In the genomic region with DNA sequence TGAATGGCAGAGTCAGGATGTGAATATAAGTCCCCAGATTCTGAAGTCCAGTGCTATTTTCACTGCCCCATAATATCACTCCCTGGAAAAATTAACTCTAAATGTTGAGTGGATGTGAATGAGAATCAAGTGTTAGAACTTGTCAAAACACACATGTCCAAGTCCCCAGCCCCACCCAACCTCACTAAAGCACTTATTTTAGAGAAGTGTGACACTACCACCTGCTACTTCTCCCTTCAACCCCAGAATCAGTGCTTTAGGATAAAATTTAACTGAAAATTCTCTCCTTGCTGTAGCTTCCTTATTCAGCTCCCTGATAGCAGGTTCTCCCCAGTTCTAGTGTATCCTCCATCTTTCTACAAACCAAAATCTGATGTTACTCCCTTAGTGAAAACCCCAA, we compare ENCODE assay signal across 18 cellular contexts. TPM values are rescaled to one million over a fixed set of nuclear protein-coding genes. Genes with fewer than 3 reads are reported as not detected.
DNase-seq lines count a peak whose midpoint lies in the region; ATAC-seq and TF ChIP-seq lines count a peak whose summit lies in the region.
"Had no signal": no experiment of that assay in that cellular context is flagged by ENCODE, and none has a peak within 500 bp of the region (broad histone marks: within the 10 kb centered on the region; RNA-seq: fewer than 3 reads in every experiment).

No MANE protein-coding gene starts in this region.

- H3K9me3 Mint-ChIP-seq in activated naive CD4-positive, alpha-beta T cell treated with anti-CD3 and anti-CD28 coated beads, Interleukin-2, amount 50 U/mL, for 24 hours, result peaks cover 4% of the 10 kb centered on the region
- H3K9me3 Mint-ChIP-seq in activated naive CD4-positive, alpha-beta T cell treated with anti-CD3 and anti-CD28 coated beads for 36 hours, result peaks cover 13% of the 10 kb centered on the region
- H3K9me3 Mint-ChIP-seq in CD4-positive, alpha-beta T cell, result peaks cover 14% of the 10 kb centered on the region
- H3K9me3 Mint-ChIP-seq in central memory CD8-positive, alpha-beta T cell, result no peaks in the 10 kb centered on the region

- intact Hi-C loops in activated naive CD4-positive, alpha-beta T cell treated with anti-CD3 and anti-CD28 coated beads for 36 hours (cut with micrococcal nuclease), result no loop called here
- intact Hi-C loops in CD4-positive, alpha-beta T cell (cut with DNase I, micrococcal nuclease), result no loop called here

- H3K4me1 Mint-ChIP-seq in activated naive CD4-positive, alpha-beta T cell treated with anti-CD3 and anti-CD28 coated beads, Interleukin-2, amount 50 U/mL, for 24 hours, result peaks cover 80% of the 10 kb centered on the region
- peaks cover 57% of the 10 kb centered on the region for H3K4me1 Mint-ChIP-seq in activated naive CD4-positive, alpha-beta T cell treated with anti-CD3 and anti-CD28 coated beads for 36 hours (ENCODE audit: low read depth)
- H3K4me1 Mint-ChIP-seq in CD4-positive, alpha-beta T cell (ENCODE audit: low read depth), result peaks cover 83% of the 10 kb centered on the region
- H3K4me1 Mint-ChIP-seq in central memory CD8-positive, alpha-beta T cell, result peaks cover 65% of the 10 kb centered on the region

- H3K4me3 ChIP-seq in neutrophil (ENCODE audit: low read depth in 1 of 2, low read length in 1 of 2) (no peak overlapping the region), gastroesophageal sphincter (no peak overlapping the region)

- no peaks in the 10 kb centered on the region for H3K27me3 ChIP-seq in CD4-positive, alpha-beta T cell (ENCODE audit: control insufficient read depth, insufficient read depth, low read length)
- H3K27me3 ChIP-seq in neutrophil (no peaks in the 10 kb centered on the region), gastroesophageal sphincter (no peaks in the 10 kb centered on the region)

- H3K36me3 ChIP-seq in neutrophil (no peaks in the 10 kb centered on the region), gastroesophageal sphincter (no peaks in the 10 kb centered on the region)

- peaks cover 18% of the 10 kb centered on the region for H3K36me3 Mint-ChIP-seq in activated naive CD4-positive, alpha-beta T cell treated with anti-CD3 and anti-CD28 coated beads, Interleukin-2, amount 50 U/mL, for 24 hours
- peaks cover 10% of the 10 kb centered on the region for H3K36me3 Mint-ChIP-seq in activated naive CD4-positive, alpha-beta T cell treated with anti-CD3 and anti-CD28 coated beads for 36 hours (ENCODE audit: low read depth)
- H3K36me3 Mint-ChIP-seq in CD4-positive, alpha-beta T cell (ENCODE audit: low read depth), result peaks cover 56% of the 10 kb centered on the region
- H3K36me3 Mint-ChIP-seq in central memory CD8-positive, alpha-beta T cell (ENCODE audit: insufficient read depth), result peaks cover 6% of the 10 kb centered on the region

- H3K9me3 ChIP-seq in CD4-positive, alpha-beta T cell (ENCODE audit: control insufficient read depth, low read length), result peaks cover 3% of the 10 kb centered on the region
- H3K9me3 ChIP-seq in neutrophil (no peaks in the 10 kb centered on the region), gastroesophageal sphincter (no peaks in the 10 kb centered on the region)

- H3K4me3 Mint-ChIP-seq in activated naive CD4-positive, alpha-beta T cell treated with anti-CD3 and anti-CD28 coated beads, Interleukin-2, amount 50 U/mL, for 24 hours, result no peak overlapping the region
- H3K4me3 Mint-ChIP-seq in activated naive CD4-positive, alpha-beta T cell treated with anti-CD3 and anti-CD28 coated beads for 36 hours, result no peak overlapping the region
- H3K4me3 Mint-ChIP-seq in CD4-positive, alpha-beta T cell, result peak overlapping the region; percentile 9
- no peak overlapping the region for H3K4me3 Mint-ChIP-seq in central memory CD8-positive, alpha-beta T cell

- TF ChIP-seq POLR2A in gastroesophageal sphincter (IDR thresholded peaks at IDR 0.05), result no peak

- no peak for ATAC-seq in CD4-positive, alpha-beta T cell (ENCODE audit: poor library complexity)
- no peak for ATAC-seq in central memory CD8-positive, alpha-beta T cell (replicated peaks; ENCODE audit: extremely low read depth, poor library complexity, severe bottlenecking)
- ATAC-seq in gastroesophageal sphincter, result no peak

- TF ChIP-seq EP300 in gastroesophageal sphincter (IDR thresholded peaks at IDR 0.05), result no peak

- no peak for DNase-seq in activated naive CD4-positive, alpha-beta T cell treated with anti-CD3 and anti-CD28 coated beads for 36 hours
- DNase-seq in CD4-positive, alpha-beta T cell, result no peak
- no peak for DNase-seq in central memory CD8-positive, alpha-beta T cell (ENCODE audit: low spot score in 2 of 2)
- no peak for DNase-seq in D341Med (ENCODE audit: low spot score)
- no peak for DNase-seq in SW 1271 (lab: John Stamatoyannopoulos, UW)
- DNase-seq: AML-193, Calu3, Kasumi-1, NCI-H1048, NCI-H1417 treated with DMSO at 0.1 percent for 48 hours, NCI-H187, NCI-H446, NCI-H526, Right ventricle myocardium superior had no signal

- H3K27ac ChIP-seq in CD4-positive, alpha-beta T cell (ENCODE audit: low read depth, low read length), result no peak overlapping the region
- H3K27ac ChIP-seq in neutrophil (peak overlapping the region; percentile 16), gastroesophageal sphincter (no peak overlapping the region)
- H3K27ac ChIP-seq: C4-2B had no signal

- H3K4me1 ChIP-seq in neutrophil (ENCODE audit: control insufficient read depth in 1 of 2, insufficient read depth in 1 of 2, low read depth in 1 of 2, low read length in 1 of 2) (peaks cover 9 to 18% of the 10 kb centered on the region in 2 experiments), gastroesophageal sphincter (peaks cover 0 to 48% (median 3%) of the 10 kb centered on the region in 3 donors)

- POLR2A ChIA-PET in CD4-positive, alpha-beta T cell (lab: Charles Lee), result interaction anchor here (0.5 kb wide), 1 partner anchor 19 kb away, joined by 4 read pairs; no protein-coding TSS in a partner anchor

- TF ChIP-seq CTCF in CD4-positive, alpha-beta T cell (IDR thresholded peaks at IDR 0.05), result no peak
- TF ChIP-seq CTCF in neutrophil (IDR thresholded peaks at IDR 0.05), result no peak
- no peak for TF ChIP-seq CTCF in gastroesophageal sphincter (IDR thresholded peaks at IDR 0.05)

- H3K27ac Mint-ChIP-seq in activated naive CD4-positive, alpha-beta T cell treated with anti-CD3 and anti-CD28 coated beads, Interleukin-2, amount 50 U/mL, for 24 hours, result peak overlapping the region; percentile 66
- H3K27ac Mint-ChIP-seq in activated naive CD4-positive, alpha-beta T cell treated with anti-CD3 and anti-CD28 coated beads for 36 hours, result no peak overlapping the region
- H3K27ac Mint-ChIP-seq in CD4-positive, alpha-beta T cell, result no peak overlapping the region
- peak overlapping the region; percentile 4 for H3K27ac Mint-ChIP-seq in central memory CD8-positive, alpha-beta T cell (ENCODE audit: low read depth)

- CTCF ChIA-PET in activated naive CD4-positive, alpha-beta T cell treated with anti-CD3 and anti-CD28 coated beads for 36 hours (lab: Charles Lee), result no interaction called here
- CTCF ChIA-PET in CD4-positive, alpha-beta T cell (lab: Charles Lee), result no interaction called here

- no peaks in the 10 kb centered on the region for H3K27me3 Mint-ChIP-seq in activated naive CD4-positive, alpha-beta T cell treated with anti-CD3 and anti-CD28 coated beads, Interleukin-2, amount 50 U/mL, for 24 hours
- H3K27me3 Mint-ChIP-seq in activated naive CD4-positive, alpha-beta T cell treated with anti-CD3 and anti-CD28 coated beads for 36 hours (ENCODE audit: low read depth), result no peaks in the 10 kb centered on the region
- H3K27me3 Mint-ChIP-seq in CD4-positive, alpha-beta T cell, result no peaks in the 10 kb centered on the region
- no peaks in the 10 kb centered on the region for H3K27me3 Mint-ChIP-seq in central memory CD8-positive, alpha-beta T cell

RNA-seq across cellular contexts. Expression of gene HERC1, which starts 35.8 kb away (rescaled TPM):
- total RNA-seq in activated naive CD4-positive, alpha-beta T cell treated with anti-CD3 and anti-CD28 coated beads for 36 hours, result 10 to 100 TPM; 64.6 to 68.3 TPM
- total RNA-seq in CD4-positive, alpha-beta T cell, result 100 to 1,000 TPM; 400 to 406 TPM
- 100 to 1,000 TPM; 114 to 137 (median 125) TPM for total RNA-seq in gastroesophageal sphincter

Comparison
In these comparisons a context has a peak if more than half of its experiments do, and no peak if none do; other contexts are left out.
1. H3K27ac Mint-ChIP-seq: peak in activated naive CD4-positive, alpha-beta T cell treated with anti-CD3 and anti-CD28 coated beads, Interleukin-2, amount 50 U/mL, for 24 hours (single experiment) and central memory CD8-positive, alpha-beta T cell (single experiment); none in activated naive CD4-positive, alpha-beta T cell treated with anti-CD3 and anti-CD28 coated beads for 36 hours (single experiment) and CD4-positive, alpha-beta T cell (single experiment).